34 cellular contexts compared by ENCODE assay signal in genomic region chr10:37304036-37304435, GRCh38.
"Had no signal": no experiment of that assay in that cellular context is flagged by ENCODE, and none has a peak within 500 bp of the region (broad histone marks: within the 10 kb centered on the region; RNA-seq: fewer than 3 reads in every experiment).

No MANE protein-coding gene starts in this region.

- H3K4me2 ChIP-seq: KMS-11 had no signal

- H3K27ac ChIP-seq: KMS-11 had no signal

- H3K9ac ChIP-seq: KMS-11 had no signal

- H3K4me3 ChIP-seq: MG63 had no signal

- H3K36me3 ChIP-seq: MG63 had no signal

- H3K27me3 ChIP-seq: MG63 had no signal

- H3K9me3 ChIP-seq: MG63 had no signal

- DNase-seq: Karpas-422, Kasumi-1, MG63, MM.1S, MV-4-11, NCI-H1048, NCI-H1092, NCI-H1092 treated with DMSO at 0.1 percent for 48 hours, NCI-H1105, NCI-H1105 treated with DMSO at 0.1 percent for 48 hours, NCI-H1417, NCI-H1417 treated with DMSO at 0.1 percent for 48 hours, NCI-H1436, NCI-H1436 treated with DMSO at 0.1 percent for 48 hours, NCI-H146, NCI-H1694, NCI-H1694 treated with DMSO at 0.1 percent for 48 hours, NCI-H187, NCI-H187 treated with DMSO at 0.1 percent for 48 hours, NCI-H1930, NCI-H2029, NCI-H2029 treated with DMSO at 0.1 percent for 48 hours, NCI-H2081, NCI-H2081 treated with DMSO at 0.1 percent for 48 hours, NCI-H2107, NCI-H2171, NCI-H2171 treated with DMSO at 0.1 percent for 48 hours, NCI-H2227 treated with DMSO at 0.1 percent for 48 hours, NCI-H226, NCI-H345, NCI-H446, NCI-H446 treated with DMSO at 0.1 percent for 48 hours, NCI-H510A had no signal
